ENCODE assay signal across 1 cellular context in genomic region chr1:64051801-64052200, GRCh38.
TF ChIP-seq lines count a peak whose summit lies in the region.

No MANE protein-coding gene starts in this region.

TF ChIP-seq in HEK293, 187 proteins besides CTCF, POLR2A, EP300 and RAD21 (continued from another document):
- TF ChIP-seq, protein P1, sequence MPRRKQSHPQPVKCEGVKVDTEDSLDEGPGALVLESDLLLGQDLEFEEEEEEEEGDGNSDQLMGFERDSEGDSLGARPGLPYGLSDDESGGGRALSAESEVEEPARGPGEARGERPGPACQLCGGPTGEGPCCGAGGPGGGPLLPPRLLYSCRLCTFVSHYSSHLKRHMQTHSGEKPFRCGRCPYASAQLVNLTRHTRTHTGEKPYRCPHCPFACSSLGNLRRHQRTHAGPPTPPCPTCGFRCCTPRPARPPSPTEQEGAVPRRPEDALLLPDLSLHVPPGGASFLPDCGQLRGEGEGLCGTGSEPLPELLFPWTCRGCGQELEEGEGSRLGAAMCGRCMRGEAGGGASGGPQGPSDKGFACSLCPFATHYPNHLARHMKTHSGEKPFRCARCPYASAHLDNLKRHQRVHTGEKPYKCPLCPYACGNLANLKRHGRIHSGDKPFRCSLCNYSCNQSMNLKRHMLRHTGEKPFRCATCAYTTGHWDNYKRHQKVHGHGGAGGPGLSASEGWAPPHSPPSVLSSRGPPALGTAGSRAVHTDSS (tag by site-specific recombination; IDR thresholded peaks at IDR 0.05): no peak
- TF ChIP-seq ZNF341 (tag by site-specific recombination; IDR thresholded peaks at IDR 0.05; ENCODE audit: low read depth) (no peak), GLI4 (tag by site-specific recombination; IDR thresholded peaks at IDR 0.05) (no peak), ZNF404 (tag by site-specific recombination; IDR thresholded peaks at IDR 0.05) (no peak), ZNF785 (tag by site-specific recombination; IDR thresholded peaks at IDR 0.05) (no peak), ZNF138 (tag by site-specific recombination; IDR thresholded peaks at IDR 0.05; ENCODE audit: borderline replicate concordance) (no peak), ZNF521 (tag by site-specific recombination; IDR thresholded peaks at IDR 0.05) (no peak), ZNF16 (tag by site-specific recombination; IDR thresholded peaks at IDR 0.05; ENCODE audit: low read depth) (no peak), ZNF645 (tag by site-specific recombination; IDR thresholded peaks at IDR 0.05) (no peak), ZNF701 (tag by site-specific recombination; IDR thresholded peaks at IDR 0.05) (no peak), ZNF596 (tag by site-specific recombination; IDR thresholded peaks at IDR 0.05) (no peak), BCL11B (tag by site-specific recombination; IDR thresholded peaks at IDR 0.05; ENCODE audit: low read depth) (no peak), FEZF1 (tag by site-specific recombination; IDR thresholded peaks at IDR 0.05) (peak; percentile 52; the same call in 1 of the 2 replicates), ZNF830 (tag by site-specific recombination; IDR thresholded peaks at IDR 0.05; ENCODE audit: low read depth) (no peak), ZNF558 (tag by site-specific recombination; IDR thresholded peaks at IDR 0.05) (no peak), ZBTB6 (tag by site-specific recombination; IDR thresholded peaks at IDR 0.05) (no peak), MYNN (tag by site-specific recombination; IDR thresholded peaks at IDR 0.05; ENCODE audit: borderline replicate concordance) (no peak)
- TF ChIP-seq, protein P2, sequence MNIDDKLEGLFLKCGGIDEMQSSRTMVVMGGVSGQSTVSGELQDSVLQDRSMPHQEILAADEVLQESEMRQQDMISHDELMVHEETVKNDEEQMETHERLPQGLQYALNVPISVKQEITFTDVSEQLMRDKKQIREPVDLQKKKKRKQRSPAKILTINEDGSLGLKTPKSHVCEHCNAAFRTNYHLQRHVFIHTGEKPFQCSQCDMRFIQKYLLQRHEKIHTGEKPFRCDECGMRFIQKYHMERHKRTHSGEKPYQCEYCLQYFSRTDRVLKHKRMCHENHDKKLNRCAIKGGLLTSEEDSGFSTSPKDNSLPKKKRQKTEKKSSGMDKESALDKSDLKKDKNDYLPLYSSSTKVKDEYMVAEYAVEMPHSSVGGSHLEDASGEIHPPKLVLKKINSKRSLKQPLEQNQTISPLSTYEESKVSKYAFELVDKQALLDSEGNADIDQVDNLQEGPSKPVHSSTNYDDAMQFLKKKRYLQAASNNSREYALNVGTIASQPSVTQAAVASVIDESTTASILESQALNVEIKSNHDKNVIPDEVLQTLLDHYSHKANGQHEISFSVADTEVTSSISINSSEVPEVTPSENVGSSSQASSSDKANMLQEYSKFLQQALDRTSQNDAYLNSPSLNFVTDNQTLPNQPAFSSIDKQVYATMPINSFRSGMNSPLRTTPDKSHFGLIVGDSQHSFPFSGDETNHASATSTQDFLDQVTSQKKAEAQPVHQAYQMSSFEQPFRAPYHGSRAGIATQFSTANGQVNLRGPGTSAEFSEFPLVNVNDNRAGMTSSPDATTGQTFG (tag by site-specific recombination; IDR thresholded peaks at IDR 0.05; ENCODE audit: borderline replicate concordance): no peak
